36 cellular contexts compared by ENCODE assay signal in genomic region chr9:111979561-111979960, GRCh38.
DNase-seq lines count a peak whose midpoint lies in the region; ATAC-seq, FAIRE-seq and TF ChIP-seq lines count a peak whose summit lies in the region.
"Had no signal": no experiment of that assay in that cellular context is flagged by ENCODE, and none has a peak within 500 bp of the region (broad histone marks: within the 10 kb centered on the region; RNA-seq: fewer than 3 reads in every experiment).

No MANE protein-coding gene starts in this region.

- POLR2A ChIA-PET in K562 (lab: Yijun Ruan, JAX) = no interaction called here
- POLR2A ChIA-PET in T-cell (lab: Charles Lee) = no interaction called here

- TF ChIP-seq CTCF in K562 (IDR thresholded peaks at IDR 0.05 in 2 of 3, conservative IDR thresholded peaks at IDR 0.05 in 1 of 3; ENCODE audit: insufficient read depth in 2 of 3, low read depth in 1 of 3, low read length in 3 of 3) = no peak

- no TSS peak for BruUV-seq in K562 (replicated peaks; lab: Mats Ljungman, UMichigan)

- H2AK5ac ChIP-seq in mesenchymal stem cell (ENCODE audit: low read length, severe bottlenecking) = peak overlapping the region; percentile 50

- no peaks in the 10 kb centered on the region for H3K9me3 ChIP-seq in K562 (replicated peaks; ENCODE audit: control insufficient read depth, insufficient read depth, low read depth, low read length)
- H3K9me3 ChIP-seq in mesenchymal stem cell (ENCODE audit: control insufficient read depth, low read length) = no peaks in the 10 kb centered on the region
- H3K9me3 ChIP-seq in HAP-1 = no peaks in the 10 kb centered on the region
- H3K9me3 ChIP-seq: BLaER1 treated with 17β-estradiol and CSF1 and Interleukin-3, amounts not matched to agents 10 nM and 100 nM; heart right ventricle; upper lobe of left lung had no signal

- no peak overlapping the region for H3K4ac ChIP-seq in mesenchymal stem cell (ENCODE audit: low read depth in 1 of 2, low read length in 2 of 2)

- no peaks in the 10 kb centered on the region for H3K9me3 Mint-ChIP-seq in T-cell
- H3K9me3 Mint-ChIP-seq: activated CD4-positive, alpha-beta memory T cell treated with anti-CD3 and anti-CD28 coated beads for 36 hours; activated naive CD4-positive, alpha-beta T cell treated with anti-CD3 and anti-CD28 coated beads, Interleukin-2, amount 50 U/mL, for 24 hours; activated T-helper 2 cell treated with anti-CD3 and anti-CD28 coated beads, Interferon-gamma antibody, Interleukin-2, Interleukin-4, amounts not matched to agents 10 μg/mL and 5 μg/mL and 100 μg/mL, durations not matched to agents 14 hours and 24 hours and 36 hours had no signal

- H3K9ac ChIP-seq in K562 (ENCODE audit: insufficient read depth in 1 of 2, low read depth in 2 of 2, low read length in 2 of 2) (no peak overlapping the region), mesenchymal stem cell (ENCODE audit: low read length) (no peak overlapping the region)
- H3K9ac ChIP-seq: BLaER1 treated with 17β-estradiol and CSF1 and Interleukin-3, amounts not matched to agents 10 nM and 100 nM had no signal

- peaks cover 9 to 11% of the 10 kb centered on the region in 2 experiments; a peak in 4 of 5 replicates for H3K4me1 ChIP-seq in K562 (replicated peaks in 1 of 2; ENCODE audit: control insufficient read depth in 2 of 2, insufficient read depth in 2 of 2, low read length in 2 of 2)
- H3K4me1 ChIP-seq in mesenchymal stem cell (ENCODE audit: control insufficient read depth, insufficient read depth, low read depth, low read length) = peaks cover 4% of the 10 kb centered on the region
- H3K4me1 ChIP-seq in HAP-1 = peaks cover under 1% of the 10 kb centered on the region
- H3K4me1 ChIP-seq: upper lobe of left lung had no signal

- TF ChIP-seq POLR2A in K562 (conservative IDR thresholded peaks at IDR 0.05) = no peak

- H3K27me3 Mint-ChIP-seq in T-cell = peaks cover 0 to 3% of the 10 kb centered on the region in 2 donors
- H3K27me3 Mint-ChIP-seq: activated naive CD4-positive, alpha-beta T cell treated with anti-CD3 and anti-CD28 coated beads, Interleukin-2, amount 50 U/mL, for 24 hours had no signal

- H3K4me1 Mint-ChIP-seq in T-cell = peaks cover 21 to 35% (median 27%) of the 10 kb centered on the region in 3 donors

- H3K23ac ChIP-seq in mesenchymal stem cell (ENCODE audit: low read length in 2 of 2) = no peak overlapping the region

- peak; percentile 7 for DNase-seq in ELF-1 (ENCODE audit: low read depth, low spot score)
- peak; percentile 49 for DNase-seq in HK-2 (ENCODE audit: unreplicated experiment)
- DNase-seq in K562 (ENCODE audit: extremely low read depth in 1 of 4, low spot score in 3 of 4) = no peak
- DNase-seq in mesenchymal stem cell = no peak
- no peak for DNase-seq in HAP-1 (ENCODE audit: low spot score in 2 of 2)
- DNase-seq in T-cell = no peak
- DNase-seq in GDM1 (lab: John Stamatoyannopoulos, UW) = no peak
- DNase-seq: activated CD4-positive, alpha-beta memory T cell treated with anti-CD3 and anti-CD28 coated beads for 36 hours; COR-L47; DMS79 treated with DMSO at 0.1 percent for 48 hours; effector CD8-positive, alpha-beta T cell; foreskin fibroblast; HCEC 1CT; heart right ventricle; Kasumi-1; MV-4-11; NCI-H146; NCI-H2107; NCI-H446 treated with DMSO at 0.1 percent for 48 hours; PC-9; SHP77 treated with DMSO at 0.1 percent for 48 hours; stimulated activated CD4-positive, alpha-beta T cell treated with anti-CD3 and anti-CD28 coated beads, Interleukin-12 subunit alpha, Interleukin-12 subunit beta, amount 100 ng/mL, for 4 hours; stimulated activated CD4-positive, alpha-beta T cell treated with anti-CD3 and anti-CD28 coated beads, Interleukin-4, amount 100 ng/mL, for 1 hour; substantia nigra; T1000; upper lobe of left lung had no signal

- ATAC-seq in K562 (0 out of 3 replicates have a peak, but pooled peaks have one; percentile 20), HG02938 (IDR thresholded peaks at IDR 0.05; ENCODE audit: unreplicated experiment) (no peak), T-cell (replicated peaks in 1 of 4) (no peak)
- ATAC-seq: GM12878, heart right ventricle, sciatic nerve had no signal

- no peak overlapping the region for H2BK5ac ChIP-seq in mesenchymal stem cell (ENCODE audit: low read depth, low read length, poor library complexity, severe bottlenecking)

- H3K9me1 ChIP-seq in K562 (ENCODE audit: control insufficient read depth, insufficient read depth, low read length) = no peaks in the 10 kb centered on the region

- H2BK15ac ChIP-seq in mesenchymal stem cell (ENCODE audit: low read depth, poor library complexity, severe bottlenecking) = peak overlapping the region; percentile 54

- no peak overlapping the region for H3K27ac Mint-ChIP-seq in T-cell
- H3K27ac Mint-ChIP-seq: activated CD4-positive, alpha-beta memory T cell treated with anti-CD3 and anti-CD28 coated beads for 36 hours; activated naive CD4-positive, alpha-beta T cell treated with anti-CD3 and anti-CD28 coated beads, Interleukin-2, amount 50 U/mL, for 24 hours; activated T-helper 2 cell treated with anti-CD3 and anti-CD28 coated beads, Interferon-gamma antibody, Interleukin-2, Interleukin-4, amounts not matched to agents 10 μg/mL and 5 μg/mL and 100 μg/mL, durations not matched to agents 14 hours and 24 hours and 36 hours; progenitor cell of endocrine pancreas had no signal

- H3K79me2 ChIP-seq in K562 (ENCODE audit: control insufficient read depth, insufficient read depth, low read length) = no peaks in the 10 kb centered on the region

- H3K36me3 ChIP-seq in K562 (ENCODE audit: control insufficient read depth, insufficient read depth, low read length) (no peaks in the 10 kb centered on the region), mesenchymal stem cell (ENCODE audit: control insufficient read depth in 1 of 2, insufficient read depth in 2 of 2, low read depth in 1 of 2, low read length in 2 of 2) (no peaks in the 10 kb centered on the region), HAP-1 (replicated peaks) (no peaks in the 10 kb centered on the region)
- H3K36me3 ChIP-seq: BLaER1 treated with 17β-estradiol and CSF1 and Interleukin-3, amounts not matched to agents 10 nM and 100 nM; heart right ventricle; upper lobe of left lung had no signal

- no peak overlapping the region for H3K4me3 ChIP-seq in K562
- no peak overlapping the region for H3K4me3 ChIP-seq in mesenchymal stem cell (ENCODE audit: insufficient read depth in 1 of 2, low read depth in 1 of 2, low read length in 2 of 2)
- no peak overlapping the region for H3K4me3 ChIP-seq in HAP-1
- H3K4me3 ChIP-seq: BLaER1 treated with 17β-estradiol and CSF1 and Interleukin-3, amounts not matched to agents 10 nM and 100 nM; GM12878; heart right ventricle; PC-9; upper lobe of left lung had no signal

- no peak overlapping the region for H3K18ac ChIP-seq in mesenchymal stem cell (ENCODE audit: low read depth in 1 of 2, low read length in 2 of 2)

- H3K4me2 ChIP-seq in K562 (ENCODE audit: insufficient read depth, low read length) (no peak overlapping the region), mesenchymal stem cell (ENCODE audit: low read length, poor library complexity, severe bottlenecking) (no peak overlapping the region)
- H3K4me2 ChIP-seq: BLaER1 treated with 17β-estradiol and CSF1 and Interleukin-3, amounts not matched to agents 10 nM and 100 nM; PC-9 had no signal

- H2AFZ ChIP-seq in K562 (ENCODE audit: low read depth, low read length) (no peak overlapping the region), mesenchymal stem cell (ENCODE audit: low read depth, low read length) (no peak overlapping the region)
- H2AFZ ChIP-seq: PC-9 had no signal

- peak overlapping the region; percentile 2 for H4K91ac ChIP-seq in mesenchymal stem cell (ENCODE audit: low read length)

- H3K27me3 ChIP-seq in K562 (ENCODE audit: control insufficient read depth in 2 of 2, insufficient read depth in 2 of 2, low read length in 2 of 2) (peaks cover 0 to 6% of the 10 kb centered on the region in 2 experiments; a peak in 3 of 5 replicates), mesenchymal stem cell (ENCODE audit: control insufficient read depth in 1 of 2, insufficient read depth in 1 of 2, low read length in 2 of 2) (no peaks in the 10 kb centered on the region), HAP-1 (ENCODE audit: low read depth) (no peaks in the 10 kb centered on the region)
- H3K27me3 ChIP-seq: BLaER1 treated with 17β-estradiol and CSF1 and Interleukin-3, amounts not matched to agents 10 nM and 100 nM; heart right ventricle; upper lobe of left lung had no signal

- no peak for TF ChIP-seq RAD21 in K562 (CRISPR knock-in tag; conservative IDR thresholded peaks at IDR 0.05 in 1 of 2, IDR thresholded peaks at IDR 0.05 in 1 of 2)

- TF ChIP-seq EP300 in K562 (IDR thresholded peaks at IDR 0.05; ENCODE audit: low read length) = no peak

- CTCF ChIA-PET in K562 (lab: Yijun Ruan, JAX; ENCODE audit: low intra/inter-chr PET ratio) (no interaction called here), T-cell (lab: Charles Lee) (interaction anchor here in 1 of 2 donors (0.7 kb wide), 1 partner anchor 18 kb away, joined by 3 read pairs; no protein-coding TSS in a partner anchor)

- peak overlapping the region in 1 of 2 experiments; percentile 69 for H3K14ac ChIP-seq in mesenchymal stem cell (ENCODE audit: low read length in 2 of 2)

- no peak for FAIRE-seq in K562 (lab: Jason Lieb, UNC)
- FAIRE-seq: bronchial epithelial cell, colon, GM12878 had no signal

- peak overlapping the region; percentile 50 to 94 for H2BK12ac ChIP-seq in mesenchymal stem cell (ENCODE audit: low read length in 2 of 2)

- H3K79me1 ChIP-seq in mesenchymal stem cell (replicated peaks; ENCODE audit: low read length, poor library complexity, severe bottlenecking) = no peaks in the 10 kb centered on the region

- in situ Hi-C loops in K562 (cut with MboI) (no loop called here), HAP-1 (cut with MboI; ENCODE audit: low sequenced_read_pairs) (no loop called here)

- no peak overlapping the region for H3K4me3 Mint-ChIP-seq in T-cell
- H3K4me3 Mint-ChIP-seq: activated CD4-positive, alpha-beta memory T cell treated with anti-CD3 and anti-CD28 coated beads for 36 hours; activated naive CD4-positive, alpha-beta T cell treated with anti-CD3 and anti-CD28 coated beads, Interleukin-2, amount 50 U/mL, for 24 hours had no signal

- H3K27ac ChIP-seq in K562 (ENCODE audit: extremely low read depth, low read depth, low read length) = no peak overlapping the region
- no peak overlapping the region for H3K27ac ChIP-seq in mesenchymal stem cell (ENCODE audit: low read length, poor library complexity, severe bottlenecking)
- H3K27ac ChIP-seq: BLaER1 treated with 17β-estradiol and CSF1 and Interleukin-3, amounts not matched to agents 10 nM and 100 nM; heart right ventricle; HL-60; PC-9; upper lobe of left lung had no signal

- no peak overlapping the region for H4K8ac ChIP-seq in mesenchymal stem cell (ENCODE audit: low read length)

- 43% methylated on average over 3 of the region's 3 CpGs for WGBS in K562 (ENCODE audit: insufficient coverage, low coverage, missing lambda C conversion rate)
- 85% methylated on average over 2 of the region's 3 CpGs for WGBS in mesenchymal stem cell

- H2BK120ac ChIP-seq in mesenchymal stem cell (ENCODE audit: low read depth, low read length) = no peak overlapping the region

- H3K36me3 Mint-ChIP-seq in T-cell = no peaks in the 10 kb centered on the region
- H3K36me3 Mint-ChIP-seq: activated CD4-positive, alpha-beta memory T cell treated with anti-CD3 and anti-CD28 coated beads for 36 hours; activated naive CD4-positive, alpha-beta T cell treated with anti-CD3 and anti-CD28 coated beads, Interleukin-2, amount 50 U/mL, for 24 hours had no signal

- no peaks in the 10 kb centered on the region for H4K20me1 ChIP-seq in K562 (replicated peaks; ENCODE audit: control insufficient read depth, insufficient read depth, low read length)
- H4K20me1 ChIP-seq: BLaER1 treated with 17β-estradiol and CSF1 and Interleukin-3, amounts not matched to agents 10 nM and 100 nM had no signal

- intact Hi-C loops in K562 (cut with micrococcal nuclease) = no loop called here

Comparison
In these comparisons a context has a peak if more than half of its experiments do, and no peak if none do; other contexts are left out.
1. DNase-seq: peak in ELF-1 (single experiment) and HK-2 (single experiment); none in K562 (0 of 4), mesenchymal stem cell (single experiment), HAP-1 (0 of 2), T-cell (0 of 34) and GDM1 (single experiment).